1 cellular context compared by ENCODE assay signal in genomic region chr3:40086890-40087884, GRCh38.
TF ChIP-seq lines count a peak whose summit lies in the region.

No MANE protein-coding gene starts in this region.

TF ChIP-seq in HepG2, 621 proteins besides CTCF, POLR2A, EP300 and RAD21 (continued from another document and continues in another):
- TF ChIP-seq ARID3A (IDR thresholded peaks at IDR 0.05; ENCODE audit: low read depth, low read length), result peak; percentile 70; the same call in 1 of the 2 replicates
- TF ChIP-seq ZNF362 (CRISPR knock-in tag; IDR thresholded peaks at IDR 0.05; ENCODE audit: borderline replicate concordance), result no peak
- no peak for TF ChIP-seq ZBTB33 (CRISPR knock-in tag; IDR thresholded peaks at IDR 0.05)
- TF ChIP-seq TIGD3 (CRISPR knock-in tag; IDR thresholded peaks at IDR 0.05; ENCODE audit: borderline replicate concordance), result no peak
- TF ChIP-seq SRF (IDR thresholded peaks at IDR 0.05; ENCODE audit: low read depth, low read length), result no peak
- no peak for TF ChIP-seq NPAS2 (CRISPR knock-in tag; IDR thresholded peaks at IDR 0.05; ENCODE audit: borderline replicate concordance)
- TF ChIP-seq SMAD9 (CRISPR knock-in tag; IDR thresholded peaks at IDR 0.05), result no peak
- TF ChIP-seq DPF2 (CRISPR knock-in tag; IDR thresholded peaks at IDR 0.05; ENCODE audit: borderline replicate concordance, low read depth), result no peak
- TF ChIP-seq NFIC (IDR thresholded peaks at IDR 0.05; ENCODE audit: low read length), result peak; percentile 45; the same call in 1 of the 2 replicates
- no peak for TF ChIP-seq MBNL3 (CRISPR knock-in tag; conservative IDR thresholded peaks at IDR 0.05)
- TF ChIP-seq NONO (IDR thresholded peaks at IDR 0.05), result no peak
- 0 out of 2 replicates have a peak, but pooled peaks have one; percentile 13 for TF ChIP-seq NONO (CRISPR knock-in tag; conservative IDR thresholded peaks at IDR 0.05)
- TF ChIP-seq CHD2 (IDR thresholded peaks at IDR 0.05; ENCODE audit: low read depth, low read length), result no peak
- no peak for TF ChIP-seq HBP1 (CRISPR knock-in tag; IDR thresholded peaks at IDR 0.05; ENCODE audit: low read depth)
- TF ChIP-seq ATF4 (CRISPR knock-in tag; IDR thresholded peaks at IDR 0.05), result peak in 1 of 2 experiments; percentile 12; a peak in 1 of 4 replicates
- 0 out of 2 replicates have a peak, but pooled peaks have one; percentile 39 for TF ChIP-seq KDM1A (CRISPR knock-in tag; IDR thresholded peaks at IDR 0.05)
- TF ChIP-seq ZNF713 (CRISPR knock-in tag; IDR thresholded peaks at IDR 0.05), result no peak
- no peak for TF ChIP-seq LBX2 (CRISPR knock-in tag; IDR thresholded peaks at IDR 0.05; ENCODE audit: borderline replicate concordance)
- peak; percentile 49; the same call in 1 of the 2 replicates for TF ChIP-seq ZNF644 (CRISPR knock-in tag; IDR thresholded peaks at IDR 0.05; ENCODE audit: low read depth)
- TF ChIP-seq SALL1 (CRISPR knock-in tag; IDR thresholded peaks at IDR 0.05), result no peak
- 0 out of 2 replicates have a peak, but pooled peaks have one; percentile 24 for TF ChIP-seq ZNF580 (CRISPR knock-in tag; IDR thresholded peaks at IDR 0.05; ENCODE audit: borderline replicate concordance, low read depth)
- TF ChIP-seq ZNF749 (CRISPR knock-in tag; IDR thresholded peaks at IDR 0.05; ENCODE audit: borderline replicate concordance), result no peak
- no peak for TF ChIP-seq PRPF4 (IDR thresholded peaks at IDR 0.05; ENCODE audit: low read depth, low read length, poor library complexity, severe bottlenecking)
- no peak for TF ChIP-seq NFE2 (CRISPR knock-in tag; IDR thresholded peaks at IDR 0.05)
- TF ChIP-seq MED1 (CRISPR knock-in tag; IDR thresholded peaks at IDR 0.05), result no peak
- no peak for TF ChIP-seq ZNF513 (CRISPR knock-in tag; conservative IDR thresholded peaks at IDR 0.05)
- TF ChIP-seq CAMTA2 (CRISPR knock-in tag; IDR thresholded peaks at IDR 0.05; ENCODE audit: borderline replicate concordance), result no peak
- no peak for TF ChIP-seq NR3C1 (CRISPR knock-in tag; IDR thresholded peaks at IDR 0.05)
- no peak for TF ChIP-seq MXI1 (IDR thresholded peaks at IDR 0.05; ENCODE audit: borderline replicate concordance, low read depth, low read length)
- TF ChIP-seq ZNF75D (CRISPR knock-in tag; IDR thresholded peaks at IDR 0.05; ENCODE audit: borderline replicate concordance), result no peak
- no peak for TF ChIP-seq TMF1 (CRISPR knock-in tag; IDR thresholded peaks at IDR 0.05; ENCODE audit: low read depth)
- no peak for TF ChIP-seq ZNF724P (CRISPR knock-in tag; IDR thresholded peaks at IDR 0.05; ENCODE audit: borderline replicate concordance)
- TF ChIP-seq YEATS4 (CRISPR knock-in tag; IDR thresholded peaks at IDR 0.05; ENCODE audit: borderline replicate concordance), result no peak
- no peak for TF ChIP-seq SETDB1 (CRISPR knock-in tag; IDR thresholded peaks at IDR 0.05; ENCODE audit: borderline replicate concordance)
- no peak for TF ChIP-seq ZFP41 (CRISPR knock-in tag; IDR thresholded peaks at IDR 0.05; ENCODE audit: borderline replicate concordance)
- TF ChIP-seq DBP (CRISPR knock-in tag; IDR thresholded peaks at IDR 0.05; ENCODE audit: not compliant biosample characterization), result no peak
- TF ChIP-seq LRRFIP1 (CRISPR knock-in tag; conservative IDR thresholded peaks at IDR 0.05), result no peak
- TF ChIP-seq EZH2 (conservative IDR thresholded peaks at IDR 0.05; ENCODE audit: low read depth, low read length), result no peak
- no peak for TF ChIP-seq ELF4 (CRISPR knock-in tag; IDR thresholded peaks at IDR 0.05; ENCODE audit: borderline replicate concordance)
- TF ChIP-seq ZBTB21 (CRISPR knock-in tag; IDR thresholded peaks at IDR 0.05), result no peak
- no peak for TF ChIP-seq ESRRA (CRISPR knock-in tag; IDR thresholded peaks at IDR 0.05; ENCODE audit: low read depth)
- TF ChIP-seq NFE2L2 (IDR thresholded peaks at IDR 0.05; ENCODE audit: low read length), result no peak
- no peak for TF ChIP-seq ZNF350 (CRISPR knock-in tag; IDR thresholded peaks at IDR 0.05; ENCODE audit: borderline replicate concordance, low read depth)
- no peak for TF ChIP-seq HCFC1 (IDR thresholded peaks at IDR 0.05; ENCODE audit: low read depth, low read length)
- peak in 1 of 2 experiments; percentile 38; a peak in 1 of 4 replicates for TF ChIP-seq HMGXB4 (CRISPR knock-in tag; IDR thresholded peaks at IDR 0.05; ENCODE audit: borderline replicate concordance in 1 of 2, low read depth in 1 of 2)
- TF ChIP-seq ZBTB1 (CRISPR knock-in tag; IDR thresholded peaks at IDR 0.05; ENCODE audit: borderline replicate concordance), result no peak
- TF ChIP-seq KDM3A (CRISPR knock-in tag; IDR thresholded peaks at IDR 0.05; ENCODE audit: low read depth), result no peak
- no peak for TF ChIP-seq SYNCRIP (IDR thresholded peaks at IDR 0.05; ENCODE audit: insufficient read depth, low read depth, low read length)
- no peak for TF ChIP-seq HNF4G (IDR thresholded peaks at IDR 0.05; ENCODE audit: borderline replicate concordance, low read depth, low read length)
- TF ChIP-seq HNF4G (CRISPR knock-in tag; IDR thresholded peaks at IDR 0.05; ENCODE audit: borderline replicate concordance, low read depth), result no peak
- TF ChIP-seq JUNB (CRISPR knock-in tag; IDR thresholded peaks at IDR 0.05; ENCODE audit: borderline replicate concordance), result no peak
